ENCODE assay signal across 17 cellular contexts in genomic region chr5:104241051-104241450, GRCh38.
A peak's percentile ranks its signal among the peaks of the same experiment; 100 is the strongest.
DNase-seq lines count a peak whose midpoint lies in the region; ATAC-seq and TF ChIP-seq lines count a peak whose summit lies in the region.
"Had no signal": no experiment of that assay in that cellular context is flagged by ENCODE, and none has a peak within 500 bp of the region (broad histone marks: within the 10 kb centered on the region; RNA-seq: fewer than 3 reads in every experiment).

No MANE protein-coding gene starts in this region.

- BruUV-seq in A673 (replicated peaks; lab: Mats Ljungman, UMichigan): no TSS peak

- no peak overlapping the region for H3K27ac ChIP-seq in A673 (ENCODE audit: low read depth, low read length, poor library complexity, severe bottlenecking)
- H3K27ac ChIP-seq in H9 (ENCODE audit: insufficient read length, low read depth, low read length): no peak overlapping the region
- H3K27ac ChIP-seq: gastrocnemius medialis, KMS-11, PC-9, prostate gland had no signal

- no peak overlapping the region for H3K56ac ChIP-seq in H9 (ENCODE audit: insufficient read length, low read depth, low read length)

- H3K36me3 Mint-ChIP-seq in H9 (ENCODE audit: insufficient read depth in 1 of 3, low read depth in 3 of 3): no peaks in the 10 kb centered on the region
- no peaks in the 10 kb centered on the region for H3K36me3 Mint-ChIP-seq in activated T-cell treated with anti-CD3 and anti-CD28 coated beads, Interleukin-2, amount 50 U/mL, for 72 hours (ENCODE audit: insufficient read depth in 2 of 2)

- H3K4me1 Mint-ChIP-seq in H9: no peaks in the 10 kb centered on the region
- H3K4me1 Mint-ChIP-seq in activated T-cell treated with anti-CD3 and anti-CD28 coated beads, Interleukin-2, amount 50 U/mL, for 72 hours (ENCODE audit: low read depth): no peaks in the 10 kb centered on the region
- H3K4me1 Mint-ChIP-seq: activated naive CD8-positive, alpha-beta T cell treated with anti-CD3 and anti-CD28 coated beads, Interleukin-2, amount 50 U/mL, for 24 hours had no signal

- H3K4me3 Mint-ChIP-seq in H9: no peak overlapping the region
- H3K4me3 Mint-ChIP-seq in activated T-cell treated with anti-CD3 and anti-CD28 coated beads, Interleukin-2, amount 50 U/mL, for 72 hours: no peak overlapping the region
- H3K4me3 Mint-ChIP-seq: activated naive CD8-positive, alpha-beta T cell treated with anti-CD3 and anti-CD28 coated beads, Interleukin-2, amount 50 U/mL, for 24 hours had no signal

- no peak overlapping the region for H3K4me3 ChIP-seq in A673 (ENCODE audit: low read depth, low read length, poor library complexity, severe bottlenecking)
- H3K4me3 ChIP-seq: gastrocnemius medialis, PC-9, prostate gland had no signal

- H3K18ac ChIP-seq in H9 (ENCODE audit: insufficient read length, low read depth, low read length): no peak overlapping the region

- H3K9me3 Mint-ChIP-seq in H9: no peaks in the 10 kb centered on the region
- peaks cover 0 to 2% of the 10 kb centered on the region in 2 donors for H3K9me3 Mint-ChIP-seq in activated T-cell treated with anti-CD3 and anti-CD28 coated beads, Interleukin-2, amount 50 U/mL, for 72 hours

- no peak for TF ChIP-seq CTCF in A673 (conservative IDR thresholded peaks at IDR 0.05; ENCODE audit: low read depth, low read length)
- TF ChIP-seq CTCF in H9 (conservative IDR thresholded peaks at IDR 0.05): no peak

- no CpG with 5 or more reads among the region's 4 CpGs for WGBS in H9 (ENCODE audit: extremely low coverage, insufficient read length, low lambda C conversion rate)

- H3K4ac ChIP-seq in H9 (ENCODE audit: low read depth, low read length): no peak overlapping the region

- H3K23me2 ChIP-seq in H9 (ENCODE audit: insufficient read length, low read depth, low read length, poor library complexity, severe bottlenecking): no peaks in the 10 kb centered on the region

- H3K14ac ChIP-seq in H9 (ENCODE audit: insufficient read depth, low read length): no peak overlapping the region

- H2BK12ac ChIP-seq in H9 (ENCODE audit: insufficient read length, low read depth, low read length): no peak overlapping the region

- no peak overlapping the region for H4K91ac ChIP-seq in H9 (ENCODE audit: insufficient read length, low read depth, low read length)

- POLR2A ChIA-PET in A673 (lab: Charles Lee; ENCODE audit: low non-redundant PET): no interaction called here

- H3K36me3 ChIP-seq in A673 (ENCODE audit: insufficient read depth, low read length, poor library complexity, severe bottlenecking): no peaks in the 10 kb centered on the region
- H3K36me3 ChIP-seq: gastrocnemius medialis, prostate gland had no signal

- H2BK120ac ChIP-seq in H9 (ENCODE audit: low read depth, low read length, poor library complexity, severe bottlenecking): no peak overlapping the region

- no peaks in the 10 kb centered on the region for H3K79me2 ChIP-seq in H9 (ENCODE audit: insufficient read depth, low read length)

- ATAC-seq in activated T-cell treated with anti-CD3 and anti-CD28 coated beads, Interleukin-2, amount 50 U/mL, for 72 hours (replicated peaks in 1 of 2): no peak
- no peak for ATAC-seq in GM19023 (IDR thresholded peaks at IDR 0.05; ENCODE audit: unreplicated experiment)
- ATAC-seq: activated naive CD8-positive, alpha-beta T cell treated with anti-CD3 and anti-CD28 coated beads, Interleukin-2, amount 50 U/mL, for 24 hours; gastrocnemius medialis had no signal

- CTCF ChIA-PET in A673 (lab: Charles Lee): no interaction called here

- H4K8ac ChIP-seq in H9 (replicated peaks; ENCODE audit: insufficient read length, low read depth, low read length): no peak overlapping the region

- no peak overlapping the region for H4K5ac ChIP-seq in H9 (ENCODE audit: insufficient read length, low read depth, low read length)

- H3K4me1 ChIP-seq in A673 (ENCODE audit: insufficient read depth, low read length, poor library complexity, severe bottlenecking): peaks cover 13% of the 10 kb centered on the region
- no peaks in the 10 kb centered on the region for H3K4me1 ChIP-seq in H9 (ENCODE audit: insufficient read depth, low read length)
- H3K4me1 ChIP-seq: prostate gland had no signal

- no peak overlapping the region for H2BK20ac ChIP-seq in H9 (ENCODE audit: low read depth, low read length, poor library complexity, severe bottlenecking)

- H3K27me3 ChIP-seq in A673 (replicated peaks; ENCODE audit: insufficient read depth, low read depth, low read length, poor library complexity): no peaks in the 10 kb centered on the region
- no peaks in the 10 kb centered on the region for H3K27me3 ChIP-seq in H9 (ENCODE audit: insufficient read depth, low read length)
- H3K27me3 ChIP-seq: gastrocnemius medialis had no signal

- DNase-seq in A673 (ENCODE audit: low spot score) (peak; percentile 83), H9 (no peak), astrocyte of the hippocampus (ENCODE audit: low read depth, low spot score) (peak; percentile 47), myocyte (ENCODE audit: low read depth) (peak; percentile 34), GDM1 (lab: John Stamatoyannopoulos, UW) (no peak), HuH-7 (ENCODE audit: low spot score) (no peak)
- no peak for DNase-seq in activated T-cell treated with anti-CD3 and anti-CD28 coated beads, Interleukin-2, amount 50 U/mL, for 72 hours
- DNase-seq: activated CD4-positive, alpha-beta T cell treated with anti-CD3 and anti-CD28 coated beads, Interleukin-2, amount 50 U/mL, for 4 hours; activated naive CD8-positive, alpha-beta T cell treated with anti-CD3 and anti-CD28 coated beads, Interleukin-2, amount 50 U/mL, for 24 hours; activated T-cell treated with anti-CD3 and anti-CD28 coated beads, Interleukin-2, amount 50 U/mL, for 48 hours; gastrocnemius medialis; NCI-H1436; NCI-H510A; PC-9 had no signal

- H3K9me3 ChIP-seq in A673 (ENCODE audit: low read depth, low read length, poor library complexity, severe bottlenecking): no peaks in the 10 kb centered on the region
- no peaks in the 10 kb centered on the region for H3K9me3 ChIP-seq in H9 (ENCODE audit: control insufficient read depth, low read depth, low read length)
- H3K9me3 ChIP-seq: gastrocnemius medialis, prostate gland had no signal

- H2BK15ac ChIP-seq in H9 (ENCODE audit: low read depth, low read length): no peak overlapping the region

- H3T11ph ChIP-seq in H9 (ENCODE audit: low read length): no peak overlapping the region

- H3K4me2 ChIP-seq in H9 (ENCODE audit: insufficient read depth, insufficient read length, low read length): no peak overlapping the region
- H3K4me2 ChIP-seq: KMS-11, PC-9 had no signal

- H4K20me1 ChIP-seq in H9 (ENCODE audit: control insufficient read depth, insufficient read depth, insufficient read length): no peaks in the 10 kb centered on the region

- peak overlapping the region; percentile 36 for H2AFZ ChIP-seq in H9 (ENCODE audit: low read length)
- H2AFZ ChIP-seq: PC-9 had no signal

- no peaks in the 10 kb centered on the region for H3K27me3 Mint-ChIP-seq in H9 (ENCODE audit: low read depth)
- H3K27me3 Mint-ChIP-seq in activated T-cell treated with anti-CD3 and anti-CD28 coated beads, Interleukin-2, amount 50 U/mL, for 72 hours (ENCODE audit: low read depth): no peaks in the 10 kb centered on the region
- H3K27me3 Mint-ChIP-seq: activated naive CD8-positive, alpha-beta T cell treated with anti-CD3 and anti-CD28 coated beads, Interleukin-2, amount 50 U/mL, for 24 hours had no signal

- H3K27ac Mint-ChIP-seq in H9: no peak overlapping the region
- H3K27ac Mint-ChIP-seq in activated T-cell treated with anti-CD3 and anti-CD28 coated beads, Interleukin-2, amount 50 U/mL, for 72 hours: no peak overlapping the region
- H3K27ac Mint-ChIP-seq: activated naive CD8-positive, alpha-beta T cell treated with anti-CD3 and anti-CD28 coated beads, Interleukin-2, amount 50 U/mL, for 24 hours had no signal

- intact Hi-C loops in A673 (cut with micrococcal nuclease; ENCODE audit: unreplicated experiment): no loop called here

- no peak overlapping the region for H2AK5ac ChIP-seq in H9 (ENCODE audit: insufficient read length, low read length)

- no peak overlapping the region for H3K9ac ChIP-seq in H9 (ENCODE audit: extremely low read depth, insufficient read length, low read length)
- H3K9ac ChIP-seq: KMS-11 had no signal

- H3K79me1 ChIP-seq in H9 (ENCODE audit: insufficient read depth, low read depth, low read length, poor library complexity, severe bottlenecking): no peaks in the 10 kb centered on the region

- H3K23ac ChIP-seq in H9 (ENCODE audit: insufficient read length, low read depth, low read length): no peak overlapping the region

- H2BK5ac ChIP-seq in H9 (ENCODE audit: insufficient read length, low read length): no peak overlapping the region

Comparison
In these comparisons a context has a peak if more than half of its experiments do, and no peak if none do; other contexts are left out.
1. DNase-seq: peak in A673 (single experiment), astrocyte of the hippocampus (single experiment) and myocyte (single experiment); none in H9 (single experiment), activated T-cell treated with anti-CD3 and anti-CD28 coated beads, Interleukin-2, amount 50 U/mL, for 72 hours (0 of 2), GDM1 (single experiment) and HuH-7 (single experiment).